Comparison of ENCODE assay signal across 8 cellular contexts in genomic region chr9:137085918-137086530, GRCh38. TPM values are rescaled to one million over a fixed set of nuclear protein-coding genes. Genes with fewer than 3 reads are reported as not detected.
DNase-seq lines count a peak whose midpoint lies in the region; ATAC-seq and TF ChIP-seq lines count a peak whose summit lies in the region.

No MANE protein-coding gene starts in this region.

- 0 out of 2 replicates have a peak, but pooled peaks cover 2% of the 10 kb centered on the region for H3K36me3 ChIP-seq in GM23248 (ENCODE audit: low read depth)
- H3K36me3 ChIP-seq in skeletal muscle tissue (ENCODE audit: control insufficient read depth in 3 of 3, insufficient read depth in 3 of 3, low read length in 3 of 3), result peaks cover 14 to 25% (median 15%) of the 10 kb centered on the region in 3 donors

- peaks cover 31% of the 10 kb centered on the region for H3K79me2 ChIP-seq in GM23248 (ENCODE audit: insufficient read depth)

- H3K36me3 Mint-ChIP-seq in CD14-positive monocyte, result peaks cover 31 to 54% of the 10 kb centered on the region in 2 donors
- H3K36me3 Mint-ChIP-seq in activated naive CD8-positive, alpha-beta T cell treated with anti-CD3 and anti-CD28 coated beads, Interleukin-2, amount 50 U/mL, for 24 hours (ENCODE audit: low read depth), result peaks cover 2% of the 10 kb centered on the region

- H3K27me3 Mint-ChIP-seq in CD14-positive monocyte (ENCODE audit: low read depth in 3 of 3), result peaks cover 0 to 5% (median 1%) of the 10 kb centered on the region in 3 donors
- no peaks in the 10 kb centered on the region for H3K27me3 Mint-ChIP-seq in activated naive CD8-positive, alpha-beta T cell treated with anti-CD3 and anti-CD28 coated beads, Interleukin-2, amount 50 U/mL, for 24 hours

- H3K9me3 ChIP-seq in GM23248 (ENCODE audit: low read depth) (no peaks in the 10 kb centered on the region), right cardiac atrium (ENCODE audit: control insufficient read depth, low read length) (no peaks in the 10 kb centered on the region), skeletal muscle tissue (ENCODE audit: control insufficient read depth in 3 of 3, low read length in 3 of 3) (no peaks in the 10 kb centered on the region)

- 2 to 3% methylated on average over 56 to 57 of the region's 58 CpGs for WGBS in GM23248 (ENCODE audit: low coverage in 1 of 2, low lambda C conversion rate in 2 of 2, missing lambda C conversion rate in 2 of 2), 2 experiments
- WGBS in right cardiac atrium, result under 1% methylated on average over 58 of the region's 58 CpGs

- H3F3A ChIP-seq in GM23248 (ENCODE audit: insufficient read depth), result peaks cover 28% of the 10 kb centered on the region

- H3K27me3 ChIP-seq in GM23248 (replicated peaks; ENCODE audit: insufficient read depth), result no peaks in the 10 kb centered on the region
- no peaks in the 10 kb centered on the region for H3K27me3 ChIP-seq in right cardiac atrium (ENCODE audit: control insufficient read depth, insufficient read depth)
- H3K27me3 ChIP-seq in skeletal muscle tissue (ENCODE audit: control insufficient read depth in 3 of 3, insufficient read depth in 3 of 3, low read length in 3 of 3), result no peaks in the 10 kb centered on the region

- peak overlapping the region; percentile 68 for H3K4me2 ChIP-seq in GM23248 (ENCODE audit: unreplicated experiment)

- H3K4me3 Mint-ChIP-seq in CD14-positive monocyte, result peak overlapping the region; percentile 82 to 93
- peak overlapping the region; percentile 88 for H3K4me3 Mint-ChIP-seq in activated naive CD8-positive, alpha-beta T cell treated with anti-CD3 and anti-CD28 coated beads, Interleukin-2, amount 50 U/mL, for 24 hours

- H3K4me1 ChIP-seq in GM23248 (ENCODE audit: insufficient read depth), result peaks cover 34% of the 10 kb centered on the region
- no peaks in the 10 kb centered on the region for H3K4me1 ChIP-seq in right cardiac atrium (ENCODE audit: control insufficient read depth, insufficient read depth, low read length)
- peaks cover 17 to 31% (median 20%) of the 10 kb centered on the region in 3 donors for H3K4me1 ChIP-seq in skeletal muscle tissue (ENCODE audit: control insufficient read depth in 3 of 3, insufficient read depth in 3 of 3, low read length in 3 of 3)

- no peak for DNase-seq in CD14-positive monocyte (ENCODE audit: low spot score)
- DNase-seq in GM23248, result peak; percentile 74
- peak; percentile 45 for DNase-seq in NCI-H226
- peak; percentile 52 for DNase-seq in activated naive CD8-positive, alpha-beta T cell treated with anti-CD3 and anti-CD28 coated beads, Interleukin-2, amount 50 U/mL, for 24 hours
- DNase-seq in right cardiac atrium, result peak; percentile 72 to 87 (median 84)
- no peak for DNase-seq in LoVo (ENCODE audit: low spot score)

- H3K27ac Mint-ChIP-seq in CD14-positive monocyte, result peak overlapping the region; percentile 95 to 98 (median 97)
- H3K27ac Mint-ChIP-seq in activated naive CD8-positive, alpha-beta T cell treated with anti-CD3 and anti-CD28 coated beads, Interleukin-2, amount 50 U/mL, for 24 hours, result peak overlapping the region; percentile 95

- ATAC-seq in activated naive CD8-positive, alpha-beta T cell treated with anti-CD3 and anti-CD28 coated beads, Interleukin-2, amount 50 U/mL, for 24 hours, result no peak
- ATAC-seq in right cardiac atrium, result peak; percentile 41 to 46
- ATAC-seq in GM19035 (IDR thresholded peaks at IDR 0.05; ENCODE audit: unreplicated experiment), result no peak

- peaks cover 0 to 9% (median 0%) of the 10 kb centered on the region in 7 donors for H3K9me3 Mint-ChIP-seq in CD14-positive monocyte
- H3K9me3 Mint-ChIP-seq in activated naive CD8-positive, alpha-beta T cell treated with anti-CD3 and anti-CD28 coated beads, Interleukin-2, amount 50 U/mL, for 24 hours, result no peaks in the 10 kb centered on the region

- H3K4me3 ChIP-seq in GM23248 (peak overlapping the region; percentile 79), right cardiac atrium (ENCODE audit: low read length) (peak overlapping the region; percentile 55), skeletal muscle tissue (ENCODE audit: low read length in 3 of 3) (peak overlapping the region; percentile 79 to 81 (median 80))

- H4K20me1 ChIP-seq in GM23248 (ENCODE audit: insufficient read depth), result no peaks in the 10 kb centered on the region

- H3K4me1 Mint-ChIP-seq in CD14-positive monocyte, result peaks cover 30% of the 10 kb centered on the region
- peaks cover 45% of the 10 kb centered on the region for H3K4me1 Mint-ChIP-seq in activated naive CD8-positive, alpha-beta T cell treated with anti-CD3 and anti-CD28 coated beads, Interleukin-2, amount 50 U/mL, for 24 hours

- intact Hi-C loops in CD14-positive monocyte (cut with micrococcal nuclease), result loop anchor here in 1 of 2 donors (2.0 kb wide), 1 partner anchor 15 kb away; the partner anchor contains the start of gene SAPCD2
- intact Hi-C loops in right cardiac atrium (cut with DNase I), result no loop called here

- in situ Hi-C loops in GM23248 (cut with MboI), result no loop called here

- H3K9ac ChIP-seq in GM23248 (peak overlapping the region; percentile 92), skeletal muscle tissue (ENCODE audit: low read depth in 1 of 3, low read length in 3 of 3) (peak overlapping the region; percentile 75 to 84 (median 83))

- peak overlapping the region; percentile 44 for H2AFZ ChIP-seq in GM23248

- H3K9me2 ChIP-seq in GM23248 (ENCODE audit: insufficient read depth), result no peaks in the 10 kb centered on the region

- TF ChIP-seq CTCF in CD14-positive monocyte (IDR thresholded peaks at IDR 0.05), result no peak

- peak overlapping the region; percentile 88 for H3K27ac ChIP-seq in GM23248
- peak overlapping the region; percentile 81 for H3K27ac ChIP-seq in right cardiac atrium (ENCODE audit: low read length)
- H3K27ac ChIP-seq in skeletal muscle tissue (ENCODE audit: low read depth, low read length), result peak overlapping the region; percentile 90

RNA-seq across cellular contexts. Expression of gene MAN1B1, which starts 0.8 kb away (rescaled TPM):
- polyA plus RNA-seq in CD14-positive monocyte (10 to 100 TPM; 29.3 to 38.2 TPM), GM23248 (2016; fragmentation: Nextera tagmentation; extraction: Ambion mirVana) (101 and 104 TPM in 2 replicates), right cardiac atrium (24.8 TPM)
- 131 and 136 TPM in 2 replicates for total RNA-seq in GM23248 (2014; rRNA removed; shearing (Covaris generic))
- total RNA-seq in right cardiac atrium (10 to 100 TPM; 23.9 to 31.3 (median 28.1) TPM), skeletal muscle tissue (31.8 TPM)

RNA-seq across cellular contexts. Expression of gene UAP1L1, which starts 8.7 kb away (rescaled TPM):
- polyA plus RNA-seq in CD14-positive monocyte (10 to 100 TPM in 1 of 2 donors, 1 to 10 TPM in 1; 5.7 to 14.8 TPM), GM23248 (2016; fragmentation: Nextera tagmentation; extraction: Ambion mirVana) (4.3 and 4.5 TPM in 2 replicates), right cardiac atrium (10.1 TPM)
- total RNA-seq in GM23248 (2014; rRNA removed; shearing (Covaris generic)), result 5.2 and 5.7 TPM in 2 replicates
- total RNA-seq in right cardiac atrium (10 to 100 TPM in 3 of 4 donors, 1 to 10 TPM in 1; 9.8 to 14.0 (median 12.4) TPM), skeletal muscle tissue (1.0 TPM)

RNA-seq across cellular contexts. Expression of gene SAPCD2, which starts 15.7 kb away (rescaled TPM):
- polyA plus RNA-seq in CD14-positive monocyte (1 to 10 TPM; 1.7 to 3.1 TPM), GM23248 (2016; fragmentation: Nextera tagmentation; extraction: Ambion mirVana) (0.86 and 0.88 TPM in 2 replicates), right cardiac atrium (0.18 TPM)
- 5.4 TPM in 2 replicates for total RNA-seq in GM23248 (2014; rRNA removed; shearing (Covaris generic))
- total RNA-seq in right cardiac atrium (under 1 TPM; 0.08 to 0.63 (median 0.28) TPM), skeletal muscle tissue (1.0 TPM)

RNA-seq across cellular contexts. Expression of gene DPP7, which starts 28.5 kb away (rescaled TPM):
- polyA plus RNA-seq in CD14-positive monocyte (100 to 1,000 TPM in 1 of 2 donors, 10 to 100 TPM in 1; 68.3 to 150 TPM), GM23248 (2016; fragmentation: Nextera tagmentation; extraction: Ambion mirVana) (145 and 148 TPM in 2 replicates), right cardiac atrium (252 TPM)
- 134 and 142 TPM in 2 replicates for total RNA-seq in GM23248 (2014; rRNA removed; shearing (Covaris generic))
- total RNA-seq in right cardiac atrium (100 to 1,000 TPM; 211 to 288 (median 239) TPM), skeletal muscle tissue (19.8 TPM)

RNA-seq across cellular contexts. Expression of gene ENTPD2, which starts 32.2 kb away (rescaled TPM):
- polyA plus RNA-seq in CD14-positive monocyte (not detected), GM23248 (2016; fragmentation: Nextera tagmentation; extraction: Ambion mirVana) (not detected in 2 replicates), right cardiac atrium (2.1 TPM)
- not detected in 2 replicates for total RNA-seq in GM23248 (2014; rRNA removed; shearing (Covaris generic))
- total RNA-seq in right cardiac atrium (1 to 10 TPM in 3 of 4 donors, under 1 TPM in 1; 0.92 to 2.9 (median 1.4) TPM), skeletal muscle tissue (5.2 TPM)

Comparison
In these comparisons a context has a peak if more than half of its experiments do, and no peak if none do; other contexts are left out.
1. DNase-seq: peak in GM23248 (single experiment), NCI-H226 (single experiment), activated naive CD8-positive, alpha-beta T cell treated with anti-CD3 and anti-CD28 coated beads, Interleukin-2, amount 50 U/mL, for 24 hours (single experiment) and right cardiac atrium (3 of 3); none in CD14-positive monocyte (single experiment) and LoVo (single experiment).
2. ATAC-seq: peak in right cardiac atrium (2 of 2); none in activated naive CD8-positive, alpha-beta T cell treated with anti-CD3 and anti-CD28 coated beads, Interleukin-2, amount 50 U/mL, for 24 hours (single experiment) and GM19035 (single experiment).
3. Peak in every context shown above with its lines, with median percentiles within 50 percentile points of each other: H3K27ac ChIP-seq and H3K4me3 ChIP-seq.